8 cellular contexts compared by ENCODE assay signal in the genomic region with DNA sequence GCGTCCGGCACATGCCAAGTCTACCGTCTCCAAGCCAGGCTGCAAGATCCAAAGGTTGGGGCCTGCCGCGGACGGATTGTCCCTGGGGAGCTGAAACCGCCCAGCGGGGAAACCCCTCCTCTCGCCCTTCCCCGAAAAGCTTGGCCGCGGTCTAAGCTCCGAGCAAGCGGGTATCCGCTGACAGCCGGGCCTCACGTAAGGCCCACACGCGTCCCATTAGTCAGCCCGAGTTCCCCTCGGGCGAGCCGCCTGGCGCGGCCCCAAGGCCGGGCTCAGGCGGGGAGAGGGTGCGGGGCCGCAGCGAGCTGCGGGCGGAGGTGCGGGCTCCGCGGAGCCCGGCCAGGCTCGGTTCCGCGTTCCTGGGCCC. TPM values are rescaled to one million over a fixed set of nuclear protein-coding genes. Genes with fewer than 3 reads are reported as not detected.
DNase-seq lines count a peak whose midpoint lies in the region; ATAC-seq and TF ChIP-seq lines count a peak whose summit lies in the region.

No MANE protein-coding gene starts in this region.

- peak; percentile 25 for DNase-seq in activated naive CD4-positive, alpha-beta T cell treated with Interleukin-2 at 50 U/mL for 16 hours
- DNase-seq in activated naive CD4-positive, alpha-beta T cell treated with anti-CD3 and anti-CD28 coated beads for 36 hours = no peak
- DNase-seq in stimulated activated naive B cell treated with anti-CD40 and anti-IgM and Interleukin-4, amounts not matched to agents 10 μg/mL and 1 μg/mL and 100 μg/mL, for 72 hours = peak; percentile 68
- DNase-seq in chondrocyte (ENCODE audit: low spot score) (no peak), SKM-1 (lab: John Stamatoyannopoulos, UW; ENCODE audit: unreplicated experiment) (no peak)

- H3K27me3 Mint-ChIP-seq in activated naive CD4-positive, alpha-beta T cell treated with anti-CD3 and anti-CD28 coated beads for 36 hours (ENCODE audit: low read depth) = peaks cover 2% of the 10 kb centered on the region
- H3K27me3 Mint-ChIP-seq in activated T-helper 17 cell treated with anti-CD3 and anti-CD28 coated beads, Interleukin-2, amount 50 U/mL, for 72 hours = no peaks in the 10 kb centered on the region
- peaks cover 0 to 9% of the 10 kb centered on the region in 2 donors for H3K27me3 Mint-ChIP-seq in stimulated activated naive B cell treated with anti-CD40 and anti-IgM and Interleukin-4, amounts not matched to agents 10 μg/mL and 1 μg/mL and 100 μg/mL, for 72 hours
- no peaks in the 10 kb centered on the region for H3K27me3 Mint-ChIP-seq in chondrocyte (ENCODE audit: low read depth)

- peak overlapping the region; percentile 54 for H3K4me3 ChIP-seq in iPS-15b (ENCODE audit: low read depth, low read length)

- peaks cover 22% of the 10 kb centered on the region for H3K4me1 ChIP-seq in iPS-15b (ENCODE audit: control insufficient read depth, insufficient read depth, low read length)

- H3K4me3 Mint-ChIP-seq in activated naive CD4-positive, alpha-beta T cell treated with anti-CD3 and anti-CD28 coated beads for 36 hours = no peak overlapping the region
- peak overlapping the region; percentile 30 for H3K4me3 Mint-ChIP-seq in activated T-helper 17 cell treated with anti-CD3 and anti-CD28 coated beads, Interleukin-2, amount 50 U/mL, for 72 hours
- peak overlapping the region; percentile 56 to 75 for H3K4me3 Mint-ChIP-seq in stimulated activated naive B cell treated with anti-CD40 and anti-IgM and Interleukin-4, amounts not matched to agents 10 μg/mL and 1 μg/mL and 100 μg/mL, for 72 hours
- H3K4me3 Mint-ChIP-seq in chondrocyte (ENCODE audit: unreplicated experiment) = no peak overlapping the region

- H3K27me3 ChIP-seq in iPS-15b (ENCODE audit: control insufficient read depth, insufficient read depth, low read length) = peaks cover 44% of the 10 kb centered on the region

- peaks cover 14% of the 10 kb centered on the region for H3K4me1 Mint-ChIP-seq in activated naive CD4-positive, alpha-beta T cell treated with anti-CD3 and anti-CD28 coated beads for 36 hours (ENCODE audit: low read depth)
- H3K4me1 Mint-ChIP-seq in activated T-helper 17 cell treated with anti-CD3 and anti-CD28 coated beads, Interleukin-2, amount 50 U/mL, for 72 hours = no peaks in the 10 kb centered on the region
- H3K4me1 Mint-ChIP-seq in stimulated activated naive B cell treated with anti-CD40 and anti-IgM and Interleukin-4, amounts not matched to agents 10 μg/mL and 1 μg/mL and 100 μg/mL, for 72 hours = peaks cover 14 to 22% of the 10 kb centered on the region in 2 donors
- H3K4me1 Mint-ChIP-seq in chondrocyte (ENCODE audit: low read depth) = peaks cover 31% of the 10 kb centered on the region

- H3K27ac Mint-ChIP-seq in activated naive CD4-positive, alpha-beta T cell treated with anti-CD3 and anti-CD28 coated beads for 36 hours = no peak overlapping the region
- no peak overlapping the region for H3K27ac Mint-ChIP-seq in activated T-helper 17 cell treated with anti-CD3 and anti-CD28 coated beads, Interleukin-2, amount 50 U/mL, for 72 hours
- H3K27ac Mint-ChIP-seq in stimulated activated naive B cell treated with anti-CD40 and anti-IgM and Interleukin-4, amounts not matched to agents 10 μg/mL and 1 μg/mL and 100 μg/mL, for 72 hours = peak overlapping the region; percentile 37
- H3K27ac Mint-ChIP-seq in chondrocyte (ENCODE audit: unreplicated experiment) = no peak overlapping the region

- no peak overlapping the region for H3K9ac ChIP-seq in iPS-15b (ENCODE audit: low read depth, low read length)

- no peaks in the 10 kb centered on the region for H3K36me3 ChIP-seq in iPS-15b (ENCODE audit: control insufficient read depth, insufficient read depth, low read length)

- no peaks in the 10 kb centered on the region for H3K36me3 Mint-ChIP-seq in activated naive CD4-positive, alpha-beta T cell treated with anti-CD3 and anti-CD28 coated beads for 36 hours (ENCODE audit: low read depth)
- no peaks in the 10 kb centered on the region for H3K36me3 Mint-ChIP-seq in activated T-helper 17 cell treated with anti-CD3 and anti-CD28 coated beads, Interleukin-2, amount 50 U/mL, for 72 hours (ENCODE audit: low read depth)
- H3K36me3 Mint-ChIP-seq in stimulated activated naive B cell treated with anti-CD40 and anti-IgM and Interleukin-4, amounts not matched to agents 10 μg/mL and 1 μg/mL and 100 μg/mL, for 72 hours = peaks cover 4 to 6% of the 10 kb centered on the region in 2 donors
- no peaks in the 10 kb centered on the region for H3K36me3 Mint-ChIP-seq in chondrocyte (ENCODE audit: low read depth)

- CTCF ChIA-PET in activated naive CD4-positive, alpha-beta T cell treated with anti-CD3 and anti-CD28 coated beads for 36 hours (lab: Charles Lee) = interaction anchor here (0.6 to 1.7 kb wide), 2 partner anchors 11 to 263 kb away, joined by 3 to 5 read pairs; no protein-coding TSS in a partner anchor

- peak; percentile 48 for ATAC-seq in HG03571 (IDR thresholded peaks at IDR 0.05; ENCODE audit: unreplicated experiment)
- ATAC-seq in activated T-helper 17 cell treated with anti-CD3 and anti-CD28 coated beads, Interleukin-2, amount 50 U/mL, for 72 hours (replicated peaks) = peak; percentile 60
- ATAC-seq in stimulated activated naive B cell treated with anti-CD40 and anti-IgM and Interleukin-4, amounts not matched to agents 10 μg/mL and 1 μg/mL and 100 μg/mL, for 72 hours (replicated peaks) = peak; percentile 62 to 64

- no peak for TF ChIP-seq CTCF in chondrocyte (IDR thresholded peaks at IDR 0.05)

- H3K9me3 ChIP-seq in iPS-15b (ENCODE audit: control insufficient read depth, insufficient read depth, low read length) = no peaks in the 10 kb centered on the region

- H3K9me3 Mint-ChIP-seq in activated naive CD4-positive, alpha-beta T cell treated with anti-CD3 and anti-CD28 coated beads for 36 hours = no peaks in the 10 kb centered on the region
- H3K9me3 Mint-ChIP-seq in activated T-helper 17 cell treated with anti-CD3 and anti-CD28 coated beads, Interleukin-2, amount 50 U/mL, for 72 hours = no peaks in the 10 kb centered on the region
- H3K9me3 Mint-ChIP-seq in stimulated activated naive B cell treated with anti-CD40 and anti-IgM and Interleukin-4, amounts not matched to agents 10 μg/mL and 1 μg/mL and 100 μg/mL, for 72 hours = no peaks in the 10 kb centered on the region
- no peaks in the 10 kb centered on the region for H3K9me3 Mint-ChIP-seq in chondrocyte (ENCODE audit: low read depth)

- intact Hi-C loops in activated naive CD4-positive, alpha-beta T cell treated with anti-CD3 and anti-CD28 coated beads for 36 hours (cut with micrococcal nuclease) = loop anchor here (5.0 kb wide), 2 partner anchors 163 to 363 kb away; no protein-coding TSS in a partner anchor

RNA-seq across cellular contexts. Expression of a gene that starts 6.9 kb away (rescaled TPM):
- total RNA-seq in activated naive CD4-positive, alpha-beta T cell treated with anti-CD3 and anti-CD28 coated beads for 36 hours = 10 to 100 TPM; 29.1 to 29.9 TPM
- total RNA-seq in activated T-helper 17 cell treated with anti-CD3 and anti-CD28 coated beads, Interleukin-2, amount 50 U/mL, for 72 hours = 10 to 100 TPM; 38.9 to 63.2 TPM
- 10.8 to 19.0 TPM (median 11.0 TPM) in 3 replicates for total RNA-seq in chondrocyte

Comparison
In these comparisons a context has a peak if more than half of its experiments do, and no peak if none do; other contexts are left out.
1. DNase-seq: peak in activated naive CD4-positive, alpha-beta T cell treated with Interleukin-2 at 50 U/mL for 16 hours (single experiment) and stimulated activated naive B cell treated with anti-CD40 and anti-IgM and Interleukin-4, amounts not matched to agents 10 μg/mL and 1 μg/mL and 100 μg/mL, for 72 hours (single experiment); none in activated naive CD4-positive, alpha-beta T cell treated with anti-CD3 and anti-CD28 coated beads for 36 hours (single experiment), chondrocyte (single experiment) and SKM-1 (single experiment).
2. H3K4me3 Mint-ChIP-seq: peak in activated T-helper 17 cell treated with anti-CD3 and anti-CD28 coated beads, Interleukin-2, amount 50 U/mL, for 72 hours (single experiment) and stimulated activated naive B cell treated with anti-CD40 and anti-IgM and Interleukin-4, amounts not matched to agents 10 μg/mL and 1 μg/mL and 100 μg/mL, for 72 hours (2 of 2); none in activated naive CD4-positive, alpha-beta T cell treated with anti-CD3 and anti-CD28 coated beads for 36 hours (single experiment) and chondrocyte (single experiment).
3. Peak in every context shown above with its lines, with median percentiles within 50 percentile points of each other: ATAC-seq.